9 cellular contexts compared by ENCODE assay signal in the genomic region with DNA sequence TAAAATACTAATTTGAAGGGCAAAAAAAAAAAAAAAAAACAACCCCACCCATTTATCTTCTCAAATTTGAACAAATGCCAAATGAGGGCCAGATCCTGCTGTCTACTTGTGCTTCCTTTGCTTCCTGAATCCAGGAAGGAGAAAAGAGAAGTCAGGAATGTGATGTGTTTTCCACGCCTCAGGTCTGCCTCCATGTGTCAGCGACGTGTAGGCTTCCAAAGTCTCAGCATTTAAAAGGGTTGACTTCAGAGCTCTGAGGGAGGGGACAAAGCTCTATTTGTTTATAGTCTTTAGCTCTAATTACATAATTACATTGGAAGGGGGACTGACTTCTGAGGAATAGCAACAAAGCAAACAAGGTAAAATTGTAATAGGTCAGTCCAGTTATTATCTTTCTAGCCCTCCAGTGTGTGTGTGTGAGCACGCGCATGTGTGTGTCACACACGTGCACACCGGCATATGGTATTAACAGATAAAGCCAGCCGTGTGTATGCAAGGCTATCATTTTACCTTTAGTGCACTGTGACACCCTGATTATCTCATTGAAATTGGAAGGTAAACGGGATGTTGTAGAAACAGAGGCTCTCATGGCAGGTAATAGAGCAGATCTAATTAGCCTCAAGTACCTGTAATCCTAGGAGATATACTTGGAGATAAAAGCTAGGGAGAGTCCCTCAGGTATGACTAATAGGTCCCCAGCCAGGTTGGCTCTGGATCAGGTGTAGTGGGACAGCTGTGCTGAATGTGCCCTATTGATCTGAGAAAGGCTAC.
A peak's percentile ranks its signal among the peaks of the same experiment; 100 is the strongest.
DNase-seq lines count a peak whose midpoint lies in the region; ATAC-seq and TF ChIP-seq lines count a peak whose summit lies in the region.
"Had no signal": no experiment of that assay in that cellular context is flagged by ENCODE, and none has a peak within 500 bp of the region (broad histone marks: within the 10 kb centered on the region; RNA-seq: fewer than 3 reads in every experiment).

No MANE protein-coding gene starts in this region.

- ATAC-seq in HG02973 (IDR thresholded peaks at IDR 0.05; ENCODE audit: unreplicated experiment) = no peak

- BruUV-seq in A673 (replicated peaks; lab: Mats Ljungman, UMichigan) = no TSS peak

- no peak overlapping the region for H3K4me2 ChIP-seq in GM23248 (ENCODE audit: unreplicated experiment)

- H3K79me2 ChIP-seq in GM23248 (ENCODE audit: insufficient read depth) = no peaks in the 10 kb centered on the region

- H3K9ac ChIP-seq in GM23248 = no peak overlapping the region

- 85 to 89% methylated on average over 9 of the region's 9 CpGs for whole genome bisulfite sequencing in GM23248 (ENCODE audit: low coverage in 1 of 2, low lambda C conversion rate in 2 of 2, missing lambda C conversion rate in 2 of 2), 2 experiments

- H3K27ac ChIP-seq in A673 (ENCODE audit: low read depth, low read length, poor library complexity, severe bottlenecking) = no peak overlapping the region
- no peak overlapping the region for H3K27ac ChIP-seq in GM23248

- no peaks in the 10 kb centered on the region for H3K9me2 ChIP-seq in GM23248 (ENCODE audit: insufficient read depth)

- TF ChIP-seq CTCF in A673 (conservative IDR thresholded peaks at IDR 0.05; ENCODE audit: low read depth, low read length) = no peak

- H3K36me3 ChIP-seq in A673 (ENCODE audit: insufficient read depth, low read length, poor library complexity, severe bottlenecking) = no peaks in the 10 kb centered on the region
- no peaks in the 10 kb centered on the region for H3K36me3 ChIP-seq in GM23248 (ENCODE audit: low read depth)

- H3F3A ChIP-seq in GM23248 (ENCODE audit: insufficient read depth) = no peaks in the 10 kb centered on the region

- no peaks in the 10 kb centered on the region for H3K4me1 ChIP-seq in A673 (ENCODE audit: insufficient read depth, low read length, poor library complexity, severe bottlenecking)
- no peaks in the 10 kb centered on the region for H3K4me1 ChIP-seq in GM23248 (ENCODE audit: insufficient read depth)

- no peaks in the 10 kb centered on the region for H4K20me1 ChIP-seq in GM23248 (ENCODE audit: insufficient read depth)

- intact Hi-C loops in A673 (cut with micrococcal nuclease; ENCODE audit: unreplicated experiment) = no loop called here

- in situ Hi-C loops in GM23248 (cut with MboI) = no loop called here

- DNase-seq in A673 (ENCODE audit: low spot score) = peak; percentile 18
- DNase-seq in NCI-H1092 treated with DMSO at 0.1 percent for 48 hours (lab: John Stamatoyannopoulos, UW) = peak; percentile 98
- peak; percentile 99 for DNase-seq in NCI-H748 treated with DMSO at 0.1 percent for 48 hours (lab: John Stamatoyannopoulos, UW)
- peak; percentile 5 for DNase-seq in foreskin melanocyte
- DNase-seq in GM23248 = no peak
- DNase-seq in stimulated activated naive CD4-positive, alpha-beta T cell treated with Interleukin-2 at 50 U/mL for 16 hours (lab: John Stamatoyannopoulos, UW) = no peak
- DNase-seq in activated CD4-positive, CD25-positive, alpha-beta regulatory T cell (lab: John Stamatoyannopoulos, UW) = no peak
- DNase-seq: ACHN had no signal

- CTCF ChIA-PET in A673 (lab: Charles Lee) = no interaction called here

- H2AFZ ChIP-seq in GM23248 = no peak overlapping the region

- H3K4me3 ChIP-seq in A673 (ENCODE audit: low read depth, low read length, poor library complexity, severe bottlenecking) (no peak overlapping the region), GM23248 (no peak overlapping the region)

- H3K9me3 ChIP-seq in A673 (ENCODE audit: low read depth, low read length, poor library complexity, severe bottlenecking) = no peaks in the 10 kb centered on the region
- H3K9me3 ChIP-seq in GM23248 (ENCODE audit: low read depth) = no peaks in the 10 kb centered on the region

- POLR2A ChIA-PET in A673 (lab: Charles Lee; ENCODE audit: low non-redundant PET) = no interaction called here

- H3K27me3 ChIP-seq in A673 (replicated peaks; ENCODE audit: insufficient read depth, low read depth, low read length, poor library complexity) (no peaks in the 10 kb centered on the region), GM23248 (replicated peaks; ENCODE audit: insufficient read depth) (no peaks in the 10 kb centered on the region)

Comparison
In these comparisons a context has a peak if more than half of its experiments do, and no peak if none do; other contexts are left out.
1. DNase-seq: peak in A673 (single experiment), NCI-H1092 treated with DMSO at 0.1 percent for 48 hours (single experiment), NCI-H748 treated with DMSO at 0.1 percent for 48 hours (single experiment) and foreskin melanocyte (single experiment); none in GM23248 (single experiment), stimulated activated naive CD4-positive, alpha-beta T cell treated with Interleukin-2 at 50 U/mL for 16 hours (single experiment) and activated CD4-positive, CD25-positive, alpha-beta regulatory T cell (0 of 4).